In the genomic region with DNA sequence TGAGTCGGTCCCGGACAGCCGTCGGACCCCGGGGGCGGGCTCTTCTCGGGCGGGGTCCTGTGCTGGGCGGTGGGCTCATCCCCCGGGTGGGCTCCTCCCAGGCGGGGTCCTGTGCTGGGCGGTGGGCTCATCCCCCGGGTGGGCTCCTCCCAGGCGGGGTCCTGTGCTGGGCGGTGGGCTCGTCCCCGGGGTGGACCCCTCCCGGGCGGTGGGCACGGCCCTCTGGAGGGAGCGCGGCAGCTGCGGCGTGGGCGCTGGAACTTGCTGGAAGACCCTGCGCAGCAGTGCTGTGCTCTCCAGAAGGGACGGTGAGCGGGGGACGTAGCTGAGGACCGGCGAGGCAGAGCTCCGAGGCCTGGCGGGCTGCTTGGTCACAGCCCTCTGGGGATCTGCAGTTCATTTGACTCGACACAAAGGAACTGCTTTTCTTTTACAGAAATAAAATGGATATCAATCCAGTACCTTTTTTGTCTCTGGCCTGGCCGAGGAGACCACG, we compare ENCODE assay signal across 9 cellular contexts. TPM values are rescaled to one million over a fixed set of nuclear protein-coding genes. Genes with fewer than 3 reads are reported as not detected.
DNase-seq lines count a peak whose midpoint lies in the region; ATAC-seq and TF ChIP-seq lines count a peak whose summit lies in the region.
"Had no signal": no experiment of that assay in that cellular context is flagged by ENCODE, and none has a peak within 500 bp of the region (broad histone marks: within the 10 kb centered on the region; RNA-seq: fewer than 3 reads in every experiment).

No MANE protein-coding gene starts in this region.

- no peak overlapping the region for H3K27ac ChIP-seq in CD4-positive, alpha-beta memory T cell (ENCODE audit: low read depth, low read length)
- H3K27ac ChIP-seq in dorsolateral prefrontal cortex (peak overlapping the region; percentile 79 to 98 (median 93)), mesodermal cell (ENCODE audit: low read depth, low read length, severe bottlenecking) (peak overlapping the region; percentile 69), urinary bladder (ENCODE audit: low read depth) (peak overlapping the region; percentile 75)
- H3K27ac ChIP-seq: neutrophil had no signal

- peak overlapping the region; percentile 60 to 93 (median 74) for H3K27ac Mint-ChIP-seq in CD4-positive, alpha-beta memory T cell

- H3K9me3 ChIP-seq in CD4-positive, alpha-beta memory T cell (ENCODE audit: control insufficient read depth in 1 of 2, low read length in 2 of 2) = no peaks in the 10 kb centered on the region
- H3K9me3 ChIP-seq in mesodermal cell (ENCODE audit: control insufficient read depth, low read length) = no peaks in the 10 kb centered on the region
- H3K9me3 ChIP-seq: neutrophil had no signal

- H3K4me3 Mint-ChIP-seq in CD4-positive, alpha-beta memory T cell = peak overlapping the region; percentile 40 to 79 (median 66)

- no peak for TF ChIP-seq CTCF in dorsolateral prefrontal cortex (IDR thresholded peaks at IDR 0.05 in 54 of 56, conservative IDR thresholded peaks at IDR 0.05 in 2 of 56; ENCODE audit: low read depth in 1 of 56, partially characterized antibody in 56 of 56)

- CTCF ChIA-PET in CD4-positive, alpha-beta memory T cell (lab: Charles Lee; ENCODE audit: partially characterized antibody) = interaction anchor here (2.3 to 3.6 kb wide), 2 partner anchors 19 to 142 kb away, joined by 14 to 18 read pairs; no protein-coding TSS in a partner anchor

- H3K4me1 ChIP-seq in CD4-positive, alpha-beta memory T cell (ENCODE audit: insufficient read depth, low read length) = peaks cover 7% of the 10 kb centered on the region
- H3K4me1 ChIP-seq in mesodermal cell (ENCODE audit: control insufficient read depth, insufficient read depth, low read length, poor library complexity, severe bottlenecking) (peaks cover 13% of the 10 kb centered on the region), urinary bladder (ENCODE audit: insufficient read depth) (no peaks in the 10 kb centered on the region)

- intact Hi-C loops in CD4-positive, alpha-beta memory T cell (cut with micrococcal nuclease) = loop anchor here (2.0 to 5.0 kb wide), 2 partner anchors 33 to 122 kb away; no protein-coding TSS in a partner anchor
- intact Hi-C loops in dorsolateral prefrontal cortex (cut with DNase I) = loop anchor here in 1 of 2 donors (1.0 kb wide), 1 partner anchor 56 kb away; no protein-coding TSS in a partner anchor

- WGBS in mesodermal cell (ENCODE audit: insufficient coverage in 2 of 2), 2 experiments = 3% methylated on average over 34 of the region's 36 CpGs
- 2% methylated on average over 36 of the region's 36 CpGs for WGBS in urinary bladder

- H3K9me3 Mint-ChIP-seq in CD4-positive, alpha-beta memory T cell = peaks cover 0 to 2% (median 0%) of the 10 kb centered on the region in 8 donors

- H3K36me3 ChIP-seq in CD4-positive, alpha-beta memory T cell (ENCODE audit: insufficient read depth, low read length) = no peaks in the 10 kb centered on the region
- no peaks in the 10 kb centered on the region for H3K36me3 ChIP-seq in mesodermal cell (ENCODE audit: control insufficient read depth, insufficient read depth, low read length)
- no peaks in the 10 kb centered on the region for H3K36me3 ChIP-seq in urinary bladder (ENCODE audit: insufficient read depth)
- H3K36me3 ChIP-seq: neutrophil had no signal

- POLR2A ChIA-PET in CD4-positive, alpha-beta memory T cell (lab: Charles Lee; ENCODE audit: partially characterized antibody) = interaction anchor here (0.6 to 1.7 kb wide), 9 partner anchors 10 to 160 kb away, joined by 3 to 10 read pairs (median 3); no protein-coding TSS in a partner anchor

- no peak for ATAC-seq in GM18511 (IDR thresholded peaks at IDR 0.05; ENCODE audit: unreplicated experiment)

- H3K27me3 Mint-ChIP-seq in CD4-positive, alpha-beta memory T cell = peaks cover 2 to 4% of the 10 kb centered on the region in 2 donors

- no peaks in the 10 kb centered on the region for H3K36me3 Mint-ChIP-seq in CD4-positive, alpha-beta memory T cell

- no peak for DNase-seq in CD4-positive, alpha-beta memory T cell
- peak; percentile 63 for DNase-seq in NCI-H1092 treated with DMSO at 0.1 percent for 48 hours (lab: John Stamatoyannopoulos, UW)
- DNase-seq in dorsolateral prefrontal cortex = peak in 5 of 10 donors; percentile 42 to 72 (median 59)
- DNase-seq in NCI-H2171 treated with DMSO at 0.1 percent for 48 hours (lab: John Stamatoyannopoulos, UW) = no peak
- DNase-seq in activated CD4-positive, CD25-positive, alpha-beta regulatory T cell (lab: John Stamatoyannopoulos, UW) = no peak

- no peak overlapping the region for H3K4me3 ChIP-seq in CD4-positive, alpha-beta memory T cell (ENCODE audit: low read length in 2 of 2)
- H3K4me3 ChIP-seq in dorsolateral prefrontal cortex (peak overlapping the region; percentile 62 to 98 (median 88)), mesodermal cell (ENCODE audit: extremely low read depth, insufficient read depth, low read length, poor library complexity, severe bottlenecking) (peak overlapping the region; percentile 85), urinary bladder (ENCODE audit: low read depth, low read length) (peak overlapping the region; percentile 68)

- H3K4me1 Mint-ChIP-seq in CD4-positive, alpha-beta memory T cell = peaks cover 5 to 14% (median 9%) of the 10 kb centered on the region in 4 donors

- no peaks in the 10 kb centered on the region for H3K27me3 ChIP-seq in CD4-positive, alpha-beta memory T cell (ENCODE audit: insufficient read depth, low read length)
- no peaks in the 10 kb centered on the region for H3K27me3 ChIP-seq in dorsolateral prefrontal cortex

RNA-seq across cellular contexts. Expression of gene JAM3, which starts 0.6 kb away (rescaled TPM):
- 1 to 10 TPM; 6.8 to 8.3 TPM for total RNA-seq in CD4-positive, alpha-beta memory T cell
- polyA plus RNA-seq in CD4-positive, alpha-beta memory T cell = 1 to 10 TPM; 6.5 to 6.6 TPM
- total RNA-seq in dorsolateral prefrontal cortex (100 to 1,000 TPM in 42 of 120 experiments, 10 to 100 TPM in 78; 43.5 to 270 (median 90.6) TPM), urinary bladder (90.2 TPM)
- polyA plus RNA-seq in mesodermal cell (2013, experiment 1 of 2) = 135 TPM
- 118 TPM for polyA plus RNA-seq in mesodermal cell (2013, experiment 2 of 2)
- polyA plus RNA-seq in urinary bladder = 61.1 TPM

Comparison
In these comparisons a context has a peak if more than half of its experiments do, and no peak if none do; other contexts are left out.
1. H3K4me3 ChIP-seq: peak in dorsolateral prefrontal cortex (59 of 59), mesodermal cell (single experiment) and urinary bladder (single experiment); none in CD4-positive, alpha-beta memory T cell (0 of 2).